8 cellular contexts compared by ENCODE assay signal in the genomic region with DNA sequence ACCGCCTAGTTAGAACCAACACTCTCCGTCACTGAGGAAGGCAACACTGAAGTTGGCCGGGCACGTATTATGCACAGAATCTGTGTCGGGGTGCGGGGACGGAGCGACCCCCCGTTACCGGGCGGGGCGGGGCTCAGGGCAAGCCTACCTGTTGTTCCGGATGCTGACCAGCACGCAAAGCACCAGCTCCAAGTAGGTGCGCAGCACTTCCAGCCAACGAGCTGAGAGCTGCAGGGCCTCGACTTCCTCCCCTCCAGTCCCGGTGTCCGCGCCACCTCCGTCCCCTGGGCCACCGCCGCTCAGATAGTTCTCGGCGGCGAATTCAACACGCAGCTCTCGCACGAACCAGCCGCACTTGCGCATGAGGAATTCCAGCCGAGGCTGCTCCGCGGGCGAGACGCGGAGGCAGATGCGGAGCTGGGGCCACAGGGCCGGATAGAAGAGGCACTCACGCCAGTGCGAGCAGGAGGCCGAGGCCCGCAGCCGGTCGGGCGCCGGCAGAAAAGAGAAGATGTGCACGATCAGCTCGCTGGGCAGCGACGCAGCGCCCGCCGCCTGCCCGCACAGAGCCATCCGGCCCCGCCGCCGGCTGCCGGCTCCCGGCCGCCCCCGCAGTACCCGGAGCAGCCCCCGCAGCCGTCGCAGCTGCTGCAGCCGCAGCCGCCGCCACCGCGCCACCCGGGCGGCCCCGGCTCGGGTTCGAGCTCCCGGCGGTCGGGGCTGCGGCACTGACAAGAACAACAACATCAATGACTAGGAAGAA. TPM values are rescaled to one million over a fixed set of nuclear protein-coding genes. Genes with fewer than 3 reads are reported as not detected.
DNase-seq lines count a peak whose midpoint lies in the region; ATAC-seq, FAIRE-seq and TF ChIP-seq lines count a peak whose summit lies in the region.

No MANE protein-coding gene starts in this region.

- dilution Hi-C loops in keratinocyte (cut with MboI; ENCODE audit: extremely low pct_ligation_motif_present, low sequenced_read_pairs): no loop called here

- H3K9me3 ChIP-seq in breast epithelium (no peaks in the 10 kb centered on the region), keratinocyte (ENCODE audit: control insufficient read depth, low read depth, low read length) (no peaks in the 10 kb centered on the region)

- H3K79me2 ChIP-seq in keratinocyte (ENCODE audit: control insufficient read depth, insufficient read depth, low read length): peaks cover 16% of the 10 kb centered on the region

- no peaks in the 10 kb centered on the region for H3K9me1 ChIP-seq in keratinocyte (ENCODE audit: control insufficient read depth, extremely low read depth, insufficient read depth, low read length)

- peak overlapping the region; percentile 84 to 96 (median 86) for H3K4me3 ChIP-seq in breast epithelium
- H3K4me3 ChIP-seq in keratinocyte (ENCODE audit: control insufficient read depth in 2 of 3, extremely low read depth in 1 of 3, insufficient read depth in 2 of 3, low read depth in 1 of 3, low read length in 3 of 3): peak overlapping the region; percentile 87 to 98 (median 93)

- H4K20me1 ChIP-seq in keratinocyte (ENCODE audit: control insufficient read depth, extremely low read depth, insufficient read depth, low read length): no peaks in the 10 kb centered on the region

- H3K27ac ChIP-seq in breast epithelium: peak overlapping the region; percentile 99
- H3K27ac ChIP-seq in keratinocyte (ENCODE audit: control insufficient read depth, insufficient read depth, low read length): peak overlapping the region; percentile 99

- H2AFZ ChIP-seq in keratinocyte (ENCODE audit: control insufficient read depth, low read length): peak overlapping the region; percentile 97

- H3K4me2 ChIP-seq in keratinocyte (ENCODE audit: control insufficient read depth, extremely low read depth, insufficient read depth, low read depth, low read length): peak overlapping the region; percentile 81

- FAIRE-seq in keratinocyte (lab: Jason Lieb, UNC): no peak

- H3K9ac ChIP-seq in keratinocyte (ENCODE audit: control insufficient read depth, extremely low read depth, insufficient read depth, low read length): peak overlapping the region; percentile 99

- TF ChIP-seq CTCF in breast epithelium (IDR thresholded peaks at IDR 0.05): no peak
- TF ChIP-seq CTCF in keratinocyte (optimal IDR thresholded peaks at IDR 0.05 in 1 of 3, IDR thresholded peaks at IDR 0.05 in 1 of 3, conservative IDR thresholded peaks at IDR 0.05 in 1 of 3; ENCODE audit: extremely low read depth in 1 of 3, insufficient read depth in 2 of 3, low read length in 3 of 3): no peak

- TF ChIP-seq POLR2A in breast epithelium (IDR thresholded peaks at IDR 0.05): no peak

- H3K27me3 ChIP-seq in breast epithelium (no peaks in the 10 kb centered on the region), keratinocyte (ENCODE audit: control insufficient read depth, extremely low read depth, insufficient read depth, low read length) (no peaks in the 10 kb centered on the region)

- ATAC-seq in GM19397 (IDR thresholded peaks at IDR 0.05; ENCODE audit: unreplicated experiment): peak; percentile 19
- ATAC-seq in HG03521 (IDR thresholded peaks at IDR 0.05; ENCODE audit: unreplicated experiment): peak; percentile 15

- intact Hi-C loops in breast epithelium (cut with DNase I; ENCODE audit: low total_unique reads): no loop called here

- H3K36me3 ChIP-seq in breast epithelium: no peaks in the 10 kb centered on the region
- H3K36me3 ChIP-seq in keratinocyte (ENCODE audit: control insufficient read depth in 2 of 2, extremely low read depth in 1 of 2, insufficient read depth in 2 of 2, low read length in 2 of 2): no peaks in the 10 kb centered on the region

- peaks cover 2 to 4% of the 10 kb centered on the region in 2 donors for H3K4me1 ChIP-seq in breast epithelium
- H3K4me1 ChIP-seq in keratinocyte (ENCODE audit: control insufficient read depth, extremely low read depth, insufficient read depth, low read length): peaks cover 10% of the 10 kb centered on the region

- DNase-seq in D341Med (ENCODE audit: low spot score) (peak; percentile 86), T-helper 9 cell (peak; percentile 23), breast epithelium (ENCODE audit: low spot score in 2 of 2) (peak; percentile 22 to 61), keratinocyte (ENCODE audit: low read depth, low spot score) (no peak), SKM-1 treated with dmso at 0.1 percent for 144 hours (lab: John Stamatoyannopoulos, UW; ENCODE audit: unreplicated experiment) (no peak)
- DNase-seq in stimulated activated CD4-positive, alpha-beta T cell treated with anti-CD3 and anti-CD28 coated beads, Interleukin-1b, Interleukin-23, amount 100 ng/mL, for 24 hours (ENCODE audit: low read depth in 4 of 4, low spot score in 1 of 4): peak in 3 of 4 experiments; percentile 16 to 21 (median 20)

RNA-seq across cellular contexts. Expression of a gene that starts 0.6 kb away (rescaled TPM):
- total RNA-seq in breast epithelium: 10 to 100 TPM; 14.1 to 21.5 (median 15.8) TPM
- 6.6 to 12.0 TPM (median 8.4 TPM) in 3 replicates for polyA plus RNA-seq in keratinocyte
- 3.0 TPM for polyA plus RNA-seq in keratinocyte (2011; ENCODE audit: low read depth)
- 4.3 and 10.0 TPM in 2 replicates for polyA plus RNA-seq in keratinocyte (2011; cell fraction: cytosol; rRNA removed)
- 7.8 and 9.4 TPM in 2 replicates for polyA plus RNA-seq in keratinocyte (2011; cell fraction: nucleus; rRNA removed)
- polyA plus RNA-seq in keratinocyte (2012; ENCODE audit: low replicate concordance): 6.9 and 7.0 TPM in 2 replicates
- 1.3 to 8.4 TPM (median 7.2 TPM) in 3 replicates for polyA minus RNA-seq in keratinocyte
- 7.9 TPM for polyA minus RNA-seq in keratinocyte (2011; cell fraction: cytosol; rRNA and poly(A)+ RNA removed)
- 6.5 and 8.2 TPM in 2 replicates for polyA minus RNA-seq in keratinocyte (2011; cell fraction: nucleus; rRNA and poly(A)+ RNA removed)

Comparison
In these comparisons a context has a peak if more than half of its experiments do, and no peak if none do; other contexts are left out.
1. DNase-seq: peak in D341Med (single experiment), T-helper 9 cell (single experiment), breast epithelium (2 of 2) and stimulated activated CD4-positive, alpha-beta T cell treated with anti-CD3 and anti-CD28 coated beads, Interleukin-1b, Interleukin-23, amount 100 ng/mL, for 24 hours (3 of 4); none in keratinocyte (single experiment) and SKM-1 treated with dmso at 0.1 percent for 144 hours (single experiment).